ENCODE assay signal across 1 cellular context in genomic region chr17:69175812-69176517, GRCh38.
TF ChIP-seq lines count a peak whose summit lies in the region.

No MANE protein-coding gene starts in this region.

TF ChIP-seq in HepG2, 621 proteins besides CTCF, POLR2A, EP300 and RAD21 (continued from another document):
- TF ChIP-seq ZHX1 (CRISPR knock-in tag; IDR thresholded peaks at IDR 0.05; ENCODE audit: low read depth) (no peak), ZNF800 (CRISPR knock-in tag; IDR thresholded peaks at IDR 0.05) (no peak), GATAD2A (CRISPR knock-in tag; IDR thresholded peaks at IDR 0.05) (peak; percentile 83), KLF12 (CRISPR knock-in tag; IDR thresholded peaks at IDR 0.05; ENCODE audit: borderline replicate concordance) (no peak), AKNA (CRISPR knock-in tag; IDR thresholded peaks at IDR 0.05; ENCODE audit: borderline replicate concordance) (no peak), HNF1B (CRISPR knock-in tag; IDR thresholded peaks at IDR 0.05) (no peak), E2F1 (CRISPR knock-in tag; IDR thresholded peaks at IDR 0.05) (no peak), KAT2B (IDR thresholded peaks at IDR 0.05; ENCODE audit: borderline replicate concordance, low read depth, low read length) (no peak), MED8 (CRISPR knock-in tag; IDR thresholded peaks at IDR 0.05; ENCODE audit: insufficient replicate concordance) (no peak), ZNF646 (CRISPR knock-in tag; IDR thresholded peaks at IDR 0.05) (no peak), SOX6 (IDR thresholded peaks at IDR 0.05) (no peak), SOX6 (CRISPR knock-in tag; IDR thresholded peaks at IDR 0.05) (peak; percentile 75), KAT8 (CRISPR knock-in tag; IDR thresholded peaks at IDR 0.05) (0 out of 2 replicates have a peak, but pooled peaks have one; percentile 44)
